In the genomic region with DNA sequence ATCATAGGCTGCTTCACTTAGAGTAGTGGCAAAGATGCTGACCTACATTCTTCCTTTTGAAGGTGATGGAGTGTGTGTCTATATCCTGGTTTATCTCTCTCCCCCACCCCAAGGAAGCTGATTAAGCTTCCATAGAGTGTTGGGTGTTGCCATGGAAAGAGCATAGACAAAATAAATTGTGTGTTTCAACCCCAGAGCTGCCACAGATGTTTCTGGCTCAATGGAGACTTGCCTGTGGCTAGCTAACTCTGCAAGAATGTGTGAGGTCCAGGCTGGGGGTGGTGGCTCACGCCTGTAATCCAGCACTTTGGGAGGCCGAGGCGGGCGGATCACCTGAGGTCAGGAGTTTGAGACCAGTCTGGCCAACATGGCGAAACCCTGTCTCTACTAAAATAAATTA, we compare ENCODE assay signal across 12 cellular contexts. TPM values are rescaled to one million over a fixed set of nuclear protein-coding genes. Genes with fewer than 3 reads are reported as not detected.
DNase-seq lines count a peak whose midpoint lies in the region; ATAC-seq and TF ChIP-seq lines count a peak whose summit lies in the region.
"Had no signal": no experiment of that assay in that cellular context is flagged by ENCODE, and none has a peak within 500 bp of the region (broad histone marks: within the 10 kb centered on the region; RNA-seq: fewer than 3 reads in every experiment).

No MANE protein-coding gene starts in this region.

- DNase-seq in AG09319 (ENCODE audit: extremely low read depth, low read depth) (peak; percentile 72), Panc1 (ENCODE audit: low read depth, low spot score) (no peak), fibroblast of peridontal ligament (ENCODE audit: extremely low read depth) (peak; percentile 90), retina (peak; percentile 15), NCI-H748 (lab: John Stamatoyannopoulos, UW; ENCODE audit: unreplicated experiment) (no peak), NCI-H1417 treated with DMSO at 0.1 percent for 48 hours (lab: John Stamatoyannopoulos, UW) (no peak)
- no peak for DNase-seq in stimulated activated CD4-positive, alpha-beta T cell treated with anti-CD3 and anti-CD28 coated beads, Interleukin-4, amount 100 ng/mL, for 4 hours
- DNase-seq: activated CD4-positive, alpha-beta T cell treated with anti-CD3 and anti-CD28 coated beads, Interleukin-2, amount 10 ng/mL, durations not matched to agents 24 days and 14 days; CD8-positive, alpha-beta memory T cell; dorsolateral prefrontal cortex; NCI-H510A treated with DMSO at 0.1 percent for 48 hours had no signal

- in situ Hi-C loops in Panc1 (cut with HindIII; ENCODE audit: low pct_unique_long_range_greater_than_20kb, low sequenced_read_pairs) = loop anchor here (5.0 kb wide), 2 partner anchors 48 to 218 kb away; no protein-coding TSS in a partner anchor

- intact Hi-C loops in Panc1 (cut with micrococcal nuclease; ENCODE audit: unreplicated experiment) = loop anchor here (10.0 kb wide), 1 partner anchor 110 kb away; a partner anchor contains a TSS

- no peaks in the 10 kb centered on the region for H3K9me3 ChIP-seq in Panc1 (ENCODE audit: control insufficient read depth, insufficient read depth, low read depth, low read length)

- ATAC-seq in Panc1 (no peak), HG02885 (IDR thresholded peaks at IDR 0.05; ENCODE audit: poor library complexity, unreplicated experiment) (no peak)

- H3K27ac ChIP-seq in Panc1 (ENCODE audit: low read length) = peak overlapping the region; percentile 72
- H3K27ac ChIP-seq: dorsolateral prefrontal cortex had no signal

- no peak overlapping the region for H3K4me3 ChIP-seq in Panc1 (ENCODE audit: low read depth in 2 of 2, low read length in 2 of 2)
- H3K4me3 ChIP-seq: dorsolateral prefrontal cortex had no signal

- POLR2A ChIA-PET in Panc1 (lab: Charles Lee) = no interaction called here

- H3K27me3 ChIP-seq in Panc1 (ENCODE audit: control insufficient read depth, insufficient read depth, low read length) = no peaks in the 10 kb centered on the region
- H3K27me3 ChIP-seq: dorsolateral prefrontal cortex had no signal

- peaks cover 4% of the 10 kb centered on the region; the same call in 1 of the 2 replicates for H3K36me3 ChIP-seq in Panc1 (ENCODE audit: control insufficient read depth, insufficient read depth, low read length)

- no TSS peak for BruUV-seq in Panc1 (replicated peaks; lab: Mats Ljungman, UMichigan)

- CTCF ChIA-PET in Panc1 (lab: Charles Lee) = interaction anchor here (0.6 to 6.9 kb wide), 2 partner anchors 15 to 50 kb away, joined by 6 to 81 read pairs; no protein-coding TSS in a partner anchor

- TF ChIP-seq CTCF in AG09319 (IDR thresholded peaks at IDR 0.05; ENCODE audit: low read depth, low read length) = no peak
- TF ChIP-seq CTCF in Panc1 (IDR thresholded peaks at IDR 0.05) = no peak

- peaks cover 54% of the 10 kb centered on the region for H3K4me1 ChIP-seq in Panc1 (ENCODE audit: control insufficient read depth, insufficient read depth, low read length)

RNA-seq across cellular contexts. Expression of a gene that starts 4.5 kb away (rescaled TPM):
- total RNA-seq in Panc1 (2021; ENCODE audit: unreplicated experiment) = 55.6 TPM
- 59.9 TPM for polyA plus RNA-seq in Panc1 (2012; ENCODE audit: insufficient read length)

RNA-seq across cellular contexts. Expression of a gene that starts 16.8 kb away (rescaled TPM):
- 66.3 TPM for total RNA-seq in Panc1 (2021; ENCODE audit: unreplicated experiment)
- 24.3 TPM for polyA plus RNA-seq in Panc1 (2012; ENCODE audit: insufficient read length)

Comparison
In these comparisons a context has a peak if more than half of its experiments do, and no peak if none do; other contexts are left out.
1. DNase-seq: peak in AG09319 (single experiment), fibroblast of peridontal ligament (single experiment) and retina (single experiment); none in Panc1 (single experiment), NCI-H748 (single experiment), stimulated activated CD4-positive, alpha-beta T cell treated with anti-CD3 and anti-CD28 coated beads, Interleukin-4, amount 100 ng/mL, for 4 hours (0 of 2) and NCI-H1417 treated with DMSO at 0.1 percent for 48 hours (single experiment).